1 cellular context compared by ENCODE assay signal in the genomic region with DNA sequence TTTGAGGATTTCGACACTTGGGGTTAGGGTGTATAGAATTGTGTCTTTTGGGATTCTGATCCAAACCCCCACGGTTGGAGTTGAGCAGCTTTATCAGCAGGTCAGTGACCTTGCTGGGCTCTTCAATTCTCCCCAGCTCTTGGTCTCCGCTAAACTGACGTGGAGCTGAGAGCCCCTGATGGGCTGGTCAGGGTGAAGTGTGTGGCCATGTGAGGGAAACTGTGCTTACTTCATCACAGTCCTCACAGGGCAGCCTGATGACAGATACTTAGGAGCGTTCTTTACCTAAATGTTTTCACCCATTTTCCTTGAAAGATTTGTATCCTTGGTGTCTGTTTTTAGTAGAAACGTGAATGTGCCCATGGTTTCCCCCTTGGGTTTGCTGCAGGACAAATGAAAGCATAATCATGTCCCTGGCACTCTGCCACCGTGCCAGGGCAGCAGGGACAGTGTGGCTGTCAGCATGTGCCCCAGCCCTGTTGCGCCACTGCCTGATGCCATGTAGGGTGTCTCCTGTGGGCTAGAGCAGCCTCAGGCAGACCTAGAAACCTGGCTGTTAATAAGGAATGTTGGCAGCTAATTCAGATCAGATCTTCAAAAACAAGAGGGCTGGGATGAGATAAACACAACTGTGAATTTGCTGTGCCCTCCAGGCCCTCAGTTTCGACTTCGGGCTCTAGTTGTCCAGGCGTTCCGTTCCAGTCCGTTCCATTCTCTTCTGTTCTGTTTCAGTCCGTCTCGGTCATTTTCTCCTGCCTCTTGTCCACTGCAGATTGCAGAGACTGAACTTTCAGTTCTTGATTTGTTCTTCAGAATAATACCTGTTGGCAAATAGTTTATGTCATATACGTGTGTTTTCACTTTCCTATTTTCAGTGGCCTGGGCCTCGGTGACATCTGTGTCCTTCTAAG.
TF ChIP-seq lines count a peak whose summit lies in the region.

No MANE protein-coding gene starts in this region.

TF ChIP-seq in IMR-90, 13 proteins besides CTCF, POLR2A, EP300 and RAD21:
- TF ChIP-seq MAFK (IDR thresholded peaks at IDR 0.05; ENCODE audit: low read depth, low read length) = no peak
- no peak for TF ChIP-seq BHLHE40 (IDR thresholded peaks at IDR 0.05; ENCODE audit: low read depth, low read length)
- no peak for TF ChIP-seq RFX5 (IDR thresholded peaks at IDR 0.05; ENCODE audit: low read depth, low read length)
- TF ChIP-seq MAZ (IDR thresholded peaks at IDR 0.05; ENCODE audit: borderline replicate concordance, low read depth, low read length) = no peak
- TF ChIP-seq, protein P1, sequence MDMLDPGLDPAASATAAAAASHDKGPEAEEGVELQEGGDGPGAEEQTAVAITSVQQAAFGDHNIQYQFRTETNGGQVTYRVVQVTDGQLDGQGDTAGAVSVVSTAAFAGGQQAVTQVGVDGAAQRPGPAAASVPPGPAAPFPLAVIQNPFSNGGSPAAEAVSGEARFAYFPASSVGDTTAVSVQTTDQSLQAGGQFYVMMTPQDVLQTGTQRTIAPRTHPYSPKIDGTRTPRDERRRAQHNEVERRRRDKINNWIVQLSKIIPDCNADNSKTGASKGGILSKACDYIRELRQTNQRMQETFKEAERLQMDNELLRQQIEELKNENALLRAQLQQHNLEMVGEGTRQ (IDR thresholded peaks at IDR 0.05; ENCODE audit: low read depth, low read length) = no peak
- TF ChIP-seq FOS (IDR thresholded peaks at IDR 0.05; ENCODE audit: low read depth, low read length) = no peak
- TF ChIP-seq, protein P2, sequence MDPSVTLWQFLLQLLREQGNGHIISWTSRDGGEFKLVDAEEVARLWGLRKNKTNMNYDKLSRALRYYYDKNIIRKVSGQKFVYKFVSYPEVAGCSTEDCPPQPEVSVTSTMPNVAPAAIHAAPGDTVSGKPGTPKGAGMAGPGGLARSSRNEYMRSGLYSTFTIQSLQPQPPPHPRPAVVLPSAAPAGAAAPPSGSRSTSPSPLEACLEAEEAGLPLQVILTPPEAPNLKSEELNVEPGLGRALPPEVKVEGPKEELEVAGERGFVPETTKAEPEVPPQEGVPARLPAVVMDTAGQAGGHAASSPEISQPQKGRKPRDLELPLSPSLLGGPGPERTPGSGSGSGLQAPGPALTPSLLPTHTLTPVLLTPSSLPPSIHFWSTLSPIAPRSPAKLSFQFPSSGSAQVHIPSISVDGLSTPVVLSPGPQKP (IDR thresholded peaks at IDR 0.05; ENCODE audit: borderline replicate concordance, low read depth, low read length) = no peak
- no peak for TF ChIP-seq CEBPB (IDR thresholded peaks at IDR 0.05; ENCODE audit: low read depth, low read length)
- no peak for TF ChIP-seq SMC3 (IDR thresholded peaks at IDR 0.05; ENCODE audit: low read depth, low read length)
- no peak for TF ChIP-seq NFE2L2 (IDR thresholded peaks at IDR 0.05; ENCODE audit: low read depth, low read length)
- TF ChIP-seq MXI1 (IDR thresholded peaks at IDR 0.05; ENCODE audit: borderline replicate concordance, low read depth, low read length) = no peak
- no peak for TF ChIP-seq CHD1 (IDR thresholded peaks at IDR 0.05; ENCODE audit: low read depth, low read length)
- no peak for TF ChIP-seq RCOR1 (IDR thresholded peaks at IDR 0.05; ENCODE audit: insufficient replicate concordance, low read length)
